ENCODE assay signal across 2 cellular contexts in the genomic region with DNA sequence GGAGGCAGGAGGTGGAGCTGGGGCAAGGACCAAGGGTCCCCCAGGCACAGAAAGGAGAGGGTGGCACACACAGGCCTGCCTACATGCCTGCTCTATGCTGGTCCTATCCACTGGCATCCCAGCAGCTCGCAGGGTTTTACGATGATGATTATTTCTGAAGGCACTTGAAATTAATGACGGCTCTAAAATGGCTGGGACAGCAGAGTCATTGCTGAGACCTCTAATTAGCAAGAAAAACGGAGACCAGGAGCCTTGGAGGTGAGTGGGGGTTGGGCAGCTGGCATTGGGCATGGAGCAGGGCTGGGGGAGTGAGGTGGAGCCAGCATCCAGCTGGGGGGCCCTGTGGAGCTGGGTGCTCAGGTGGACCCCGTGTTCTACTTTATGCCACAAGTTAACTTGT.
TF ChIP-seq lines count a peak whose summit lies in the region.

No MANE protein-coding gene starts in this region.

TF ChIP-seq in HEK293, 187 proteins besides CTCF, POLR2A, EP300 and RAD21:
- no peak for TF ChIP-seq ZSCAN16 (tag by site-specific recombination; IDR thresholded peaks at IDR 0.05)
- TF ChIP-seq SP7 (tag by site-specific recombination; IDR thresholded peaks at IDR 0.05), result peak; percentile 94
- no peak for TF ChIP-seq ZIC2 (tag by site-specific recombination; IDR thresholded peaks at IDR 0.05)

TF ChIP-seq in H1, 55 proteins besides CTCF, POLR2A, EP300 and RAD21:
- TF ChIP-seq, protein P1, sequence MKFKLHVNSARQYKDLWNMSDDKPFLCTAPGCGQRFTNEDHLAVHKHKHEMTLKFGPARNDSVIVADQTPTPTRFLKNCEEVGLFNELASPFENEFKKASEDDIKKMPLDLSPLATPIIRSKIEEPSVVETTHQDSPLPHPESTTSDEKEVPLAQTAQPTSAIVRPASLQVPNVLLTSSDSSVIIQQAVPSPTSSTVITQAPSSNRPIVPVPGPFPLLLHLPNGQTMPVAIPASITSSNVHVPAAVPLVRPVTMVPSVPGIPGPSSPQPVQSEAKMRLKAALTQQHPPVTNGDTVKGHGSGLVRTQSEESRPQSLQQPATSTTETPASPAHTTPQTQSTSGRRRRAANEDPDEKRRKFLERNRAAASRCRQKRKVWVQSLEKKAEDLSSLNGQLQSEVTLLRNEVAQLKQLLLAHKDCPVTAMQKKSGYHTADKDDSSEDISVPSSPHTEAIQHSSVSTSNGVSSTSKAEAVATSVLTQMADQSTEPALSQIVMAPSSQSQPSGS (IDR thresholded peaks at IDR 0.05; ENCODE audit: low read length), result no peak
- TF ChIP-seq ZNF274 (IDR thresholded peaks at IDR 0.05; ENCODE audit: borderline replicate concordance, extremely low read depth, low read length) (no peak), KDM1A (IDR thresholded peaks at IDR 0.05; ENCODE audit: borderline replicate concordance, low read length) (no peak), TEAD4 (IDR thresholded peaks at IDR 0.05; ENCODE audit: low read depth, low read length) (no peak), EZH2 (IDR thresholded peaks at IDR 0.05; ENCODE audit: low read depth, low read length, severe bottlenecking) (no peak), BRCA1 (IDR thresholded peaks at IDR 0.05; ENCODE audit: low read depth, low read length) (no peak), SAP30 (IDR thresholded peaks at IDR 0.05; ENCODE audit: insufficient read depth, insufficient replicate concordance, low read length) (no peak), TBP (IDR thresholded peaks at IDR 0.05; ENCODE audit: low read depth, low read length) (no peak), TAF1 (IDR thresholded peaks at IDR 0.05; ENCODE audit: low read depth, low read length) (no peak), RNF2 (IDR thresholded peaks at IDR 0.05; ENCODE audit: borderline replicate concordance, low read depth, low read length, missing control alignments, poor library complexity, severe bottlenecking) (no peak), NANOG (IDR thresholded peaks at IDR 0.05; ENCODE audit: insufficient read depth, low read depth, low read length, poor library complexity, severe bottlenecking) (no peak), SP1 (IDR thresholded peaks at IDR 0.05; ENCODE audit: low read depth, low read length) (no peak), CHD1 (IDR thresholded peaks at IDR 0.05; ENCODE audit: low read depth, low read length) (no peak)
